ENCODE assay signal across 8 cellular contexts in genomic region chr12:53381739-53382630, GRCh38. TPM values are rescaled to one million over a fixed set of nuclear protein-coding genes. Genes with fewer than 3 reads are reported as not detected.
DNase-seq lines count a peak whose midpoint lies in the region; TF ChIP-seq lines count a peak whose summit lies in the region.

No MANE protein-coding gene starts in this region.

- H3K27ac ChIP-seq in SJCRH30 (no peak overlapping the region; the same call in 1 of the 2 replicates), spleen (peak overlapping the region in 7 of 8 donors; percentile 94 to 100 (median 99))

- H3K9me3 ChIP-seq in SJCRH30 (replicated peaks): no peaks in the 10 kb centered on the region
- H3K9me3 ChIP-seq in spleen: no peaks in the 10 kb centered on the region

- no peak overlapping the region for H3K27ac Mint-ChIP-seq in MCF 10A (ENCODE audit: low read depth, unreplicated experiment)

- peaks cover 7% of the 10 kb centered on the region; the same call in 1 of the 2 replicates for H3K4me1 ChIP-seq in SJCRH30
- peaks cover 48 to 76% (median 72%) of the 10 kb centered on the region in 6 donors for H3K4me1 ChIP-seq in spleen

- H3K4me3 Mint-ChIP-seq in MCF 10A (ENCODE audit: unreplicated experiment): no peak overlapping the region

- H3K27me3 ChIP-seq in SJCRH30 (no peaks in the 10 kb centered on the region), spleen (replicated peaks in 1 of 7) (no peaks in the 10 kb centered on the region)

- H3K9me3 Mint-ChIP-seq in MCF 10A (ENCODE audit: unreplicated experiment): no peaks in the 10 kb centered on the region

- H3K27me3 Mint-ChIP-seq in MCF 10A (ENCODE audit: insufficient read depth, unreplicated experiment): no peaks in the 10 kb centered on the region

- no peak overlapping the region for H3K4me3 ChIP-seq in SJCRH30
- H3K4me3 ChIP-seq in spleen: peak overlapping the region in 7 of 8 donors; percentile 9 to 84 (median 61)

- no peak for TF ChIP-seq POLR2A in spleen (IDR thresholded peaks at IDR 0.05)

- peaks cover 33% of the 10 kb centered on the region for H3K4me1 Mint-ChIP-seq in MCF 10A (ENCODE audit: insufficient read depth, unreplicated experiment)

- WGBS in spleen, 5 donors: 44 to 61% (median 51%) methylated on average over 9 of the region's 9 CpGs

- POLR2A ChIA-PET in MCF 10A (lab: Yijun Ruan, JAX): interaction anchor here (0.6 to 5.3 kb wide), 22 partner anchors 10 to 244 kb away, joined by 3 to 65 read pairs (median 8); partner anchors contain the start of genes AAAS, ATF7, MYG1 and PRR13

- H3K36me3 Mint-ChIP-seq in MCF 10A (ENCODE audit: insufficient read depth, unreplicated experiment): peaks cover 52% of the 10 kb centered on the region

- TF ChIP-seq CTCF in AG09319 (IDR thresholded peaks at IDR 0.05; ENCODE audit: low read depth, low read length): peak; percentile 42
- peak; percentile 53 for TF ChIP-seq CTCF in GM20000 (IDR thresholded peaks at IDR 0.05; ENCODE audit: extremely low read depth, missing control alignments)
- TF ChIP-seq CTCF in MCF 10A (IDR thresholded peaks at IDR 0.05; ENCODE audit: unreplicated experiment): peak; percentile 54
- peak in 9 of 11 experiments; percentile 22 to 65 (median 54) for TF ChIP-seq CTCF in spleen (IDR thresholded peaks at IDR 0.05 in 8 of 11, conservative IDR thresholded peaks at IDR 0.05 in 3 of 11)

- BruUV-seq in MCF 10A (replicated peaks; lab: Mats Ljungman, UMichigan): TSS peak; percentile 42

- H3K36me3 ChIP-seq in SJCRH30: peaks cover 43% of the 10 kb centered on the region
- H3K36me3 ChIP-seq in spleen: peaks cover 0 to 60% (median 43%) of the 10 kb centered on the region in 6 donors

- intact Hi-C loops in MCF 10A (cut with micrococcal nuclease) (loop anchor here (1.0 to 2.0 kb wide), 3 partner anchors 30 to 57 kb away; no protein-coding TSS in a partner anchor), spleen (cut with DNase I; ENCODE audit: low total_unique reads) (no loop called here)

- CTCF ChIA-PET in MCF 10A (lab: Yijun Ruan, JAX): interaction anchor here (0.5 to 7.2 kb wide), 30 partner anchors 8 to 725 kb away, joined by 3 to 135 read pairs (median 4); partner anchors contain the start of genes AAAS and AMHR2

- peak; percentile 51 for DNase-seq in AG09319 (ENCODE audit: extremely low read depth, low read depth)
- no peak for DNase-seq in GM20000 (ENCODE audit: low spot score)
- peak; percentile 13 to 24 for DNase-seq in SJCRH30
- DNase-seq in MCF 10A (ENCODE audit: unreplicated experiment): peak; percentile 94
- DNase-seq in iPS-NIHi11 (ENCODE audit: low spot score): peak; percentile 22
- DNase-seq in spleen: peak; percentile 78
- DNase-seq in NCI-H2171 (lab: John Stamatoyannopoulos, UW): no peak
- no peak for DNase-seq in SHP77 treated with DMSO at 0.1 percent for 48 hours (lab: John Stamatoyannopoulos, UW)

RNA-seq across cellular contexts. Expression of gene SP1, which starts 2.0 kb away (rescaled TPM):
- 50.2 and 53.1 TPM in 2 replicates for total RNA-seq in SJCRH30 (2014; rRNA removed; shearing (Covaris generic))
- total RNA-seq in MCF 10A (2022) (72.9 and 76.6 TPM in 2 replicates), spleen (10 to 100 TPM; 75.6 to 92.8 (median 86.1) TPM)
- polyA plus RNA-seq in spleen: 10 to 100 TPM in 1 of 3 donors, 1 to 10 TPM in 2; 9.1 to 13.6 (median 9.9) TPM

RNA-seq across cellular contexts. Expression of gene AMHR2, which starts 41.7 kb away (rescaled TPM):
- total RNA-seq in SJCRH30 (2014; rRNA removed; shearing (Covaris generic)): 0.14 and 0.15 TPM in 2 replicates
- total RNA-seq in MCF 10A (2022): not detected in 2 replicates
- total RNA-seq in spleen: 10 to 100 TPM in 3 of 7 donors, 1 to 10 TPM in 4; 3.7 to 20.6 (median 8.8) TPM
- 1 to 10 TPM; 1.2 to 7.4 (median 1.7) TPM for polyA plus RNA-seq in spleen

RNA-seq across cellular contexts. Expression of gene SP7, which starts 45.8 kb away (rescaled TPM):
- total RNA-seq in SJCRH30 (2014; rRNA removed; shearing (Covaris generic)): not detected in 2 replicates
- total RNA-seq in MCF 10A (2022) (not detected in 2 replicates), spleen (not detected)
- polyA plus RNA-seq in spleen: not detected

RNA-seq across cellular contexts. Expression of gene PRR13, which starts 59.5 kb away (rescaled TPM):
- total RNA-seq in SJCRH30 (2014; rRNA removed; shearing (Covaris generic)): 54.5 and 59.5 TPM in 2 replicates
- total RNA-seq in MCF 10A (2022) (147 and 173 TPM in 2 replicates), spleen (100 to 1,000 TPM; 127 to 230 (median 197) TPM)
- polyA plus RNA-seq in spleen: 100 to 1,000 TPM; 217 to 262 (median 223) TPM

Comparison
In these comparisons a context has a peak if more than half of its experiments do, and no peak if none do; other contexts are left out.
1. DNase-seq: peak in AG09319 (single experiment), SJCRH30 (2 of 2), MCF 10A (single experiment), iPS-NIHi11 (single experiment) and spleen (single experiment); none in GM20000 (single experiment), NCI-H2171 (single experiment) and SHP77 treated with DMSO at 0.1 percent for 48 hours (single experiment).
2. Peak in every context shown above with its lines, with median percentiles within 50 percentile points of each other: CTCF ChIP-seq.